In the genomic region with DNA sequence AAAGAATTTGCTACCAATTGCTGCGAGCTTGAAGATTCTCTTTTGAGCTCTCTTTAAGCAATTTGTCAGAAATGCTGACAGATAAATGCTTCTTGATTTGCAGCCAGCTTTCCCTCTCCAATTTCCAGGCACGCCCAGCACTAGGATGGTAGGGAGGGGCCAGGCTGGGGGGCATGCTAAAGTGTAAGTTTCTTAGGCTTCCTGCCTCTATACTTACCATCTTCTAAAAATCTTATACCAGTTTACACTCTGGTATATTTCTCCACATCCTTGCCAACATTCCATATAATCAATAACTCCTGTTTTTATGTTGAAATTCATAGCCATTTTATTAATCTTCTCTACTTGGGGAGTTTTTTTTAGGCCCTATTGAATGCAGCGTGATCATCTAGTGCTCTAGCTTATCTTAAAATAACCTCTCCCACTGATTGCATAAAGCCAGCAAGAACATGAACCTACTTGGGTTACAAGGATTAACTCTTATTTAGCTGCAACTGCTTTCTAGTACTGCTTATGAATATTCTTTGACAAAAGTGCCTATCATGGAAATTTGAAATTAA, we compare ENCODE assay signal across 2 cellular contexts.
TF ChIP-seq lines count a peak whose summit lies in the region.

No MANE protein-coding gene starts in this region.

TF ChIP-seq in IMR-90, 13 proteins besides CTCF, POLR2A, EP300 and RAD21:
- no peak for TF ChIP-seq MAZ (IDR thresholded peaks at IDR 0.05; ENCODE audit: borderline replicate concordance, low read depth, low read length)
- no peak for TF ChIP-seq FOS (IDR thresholded peaks at IDR 0.05; ENCODE audit: low read depth, low read length)
- TF ChIP-seq BHLHE40 (IDR thresholded peaks at IDR 0.05; ENCODE audit: low read depth, low read length), result no peak
- no peak for TF ChIP-seq CEBPB (IDR thresholded peaks at IDR 0.05; ENCODE audit: low read depth, low read length)
- TF ChIP-seq MXI1 (IDR thresholded peaks at IDR 0.05; ENCODE audit: borderline replicate concordance, low read depth, low read length), result no peak
- TF ChIP-seq, protein P1, sequence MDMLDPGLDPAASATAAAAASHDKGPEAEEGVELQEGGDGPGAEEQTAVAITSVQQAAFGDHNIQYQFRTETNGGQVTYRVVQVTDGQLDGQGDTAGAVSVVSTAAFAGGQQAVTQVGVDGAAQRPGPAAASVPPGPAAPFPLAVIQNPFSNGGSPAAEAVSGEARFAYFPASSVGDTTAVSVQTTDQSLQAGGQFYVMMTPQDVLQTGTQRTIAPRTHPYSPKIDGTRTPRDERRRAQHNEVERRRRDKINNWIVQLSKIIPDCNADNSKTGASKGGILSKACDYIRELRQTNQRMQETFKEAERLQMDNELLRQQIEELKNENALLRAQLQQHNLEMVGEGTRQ (IDR thresholded peaks at IDR 0.05; ENCODE audit: low read depth, low read length), result no peak
- TF ChIP-seq, protein P2, sequence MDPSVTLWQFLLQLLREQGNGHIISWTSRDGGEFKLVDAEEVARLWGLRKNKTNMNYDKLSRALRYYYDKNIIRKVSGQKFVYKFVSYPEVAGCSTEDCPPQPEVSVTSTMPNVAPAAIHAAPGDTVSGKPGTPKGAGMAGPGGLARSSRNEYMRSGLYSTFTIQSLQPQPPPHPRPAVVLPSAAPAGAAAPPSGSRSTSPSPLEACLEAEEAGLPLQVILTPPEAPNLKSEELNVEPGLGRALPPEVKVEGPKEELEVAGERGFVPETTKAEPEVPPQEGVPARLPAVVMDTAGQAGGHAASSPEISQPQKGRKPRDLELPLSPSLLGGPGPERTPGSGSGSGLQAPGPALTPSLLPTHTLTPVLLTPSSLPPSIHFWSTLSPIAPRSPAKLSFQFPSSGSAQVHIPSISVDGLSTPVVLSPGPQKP (IDR thresholded peaks at IDR 0.05; ENCODE audit: borderline replicate concordance, low read depth, low read length), result no peak
- TF ChIP-seq RFX5 (IDR thresholded peaks at IDR 0.05; ENCODE audit: low read depth, low read length), result no peak
- TF ChIP-seq NFE2L2 (IDR thresholded peaks at IDR 0.05; ENCODE audit: low read depth, low read length), result no peak
- TF ChIP-seq CHD1 (IDR thresholded peaks at IDR 0.05; ENCODE audit: low read depth, low read length), result no peak
- TF ChIP-seq SMC3 (IDR thresholded peaks at IDR 0.05; ENCODE audit: low read depth, low read length), result no peak
- no peak for TF ChIP-seq MAFK (IDR thresholded peaks at IDR 0.05; ENCODE audit: low read depth, low read length)
- no peak for TF ChIP-seq RCOR1 (IDR thresholded peaks at IDR 0.05; ENCODE audit: insufficient replicate concordance, low read length)

TF ChIP-seq in SK-N-SH treated with all-trans-retinoic acid at 6 μM for 48 hours, 23 proteins besides CTCF, POLR2A, EP300 and RAD21:
- TF ChIP-seq, protein P3, sequence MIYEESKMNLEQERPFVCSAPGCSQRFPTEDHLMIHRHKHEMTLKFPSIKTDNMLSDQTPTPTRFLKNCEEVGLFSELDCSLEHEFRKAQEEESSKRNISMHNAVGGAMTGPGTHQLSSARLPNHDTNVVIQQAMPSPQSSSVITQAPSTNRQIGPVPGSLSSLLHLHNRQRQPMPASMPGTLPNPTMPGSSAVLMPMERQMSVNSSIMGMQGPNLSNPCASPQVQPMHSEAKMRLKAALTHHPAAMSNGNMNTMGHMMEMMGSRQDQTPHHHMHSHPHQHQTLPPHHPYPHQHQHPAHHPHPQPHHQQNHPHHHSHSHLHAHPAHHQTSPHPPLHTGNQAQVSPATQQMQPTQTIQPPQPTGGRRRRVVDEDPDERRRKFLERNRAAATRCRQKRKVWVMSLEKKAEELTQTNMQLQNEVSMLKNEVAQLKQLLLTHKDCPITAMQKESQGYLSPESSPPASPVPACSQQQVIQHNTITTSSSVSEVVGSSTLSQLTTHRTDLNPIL (CRISPR knock-in tag; IDR thresholded peaks at IDR 0.05; ENCODE audit: low read depth), result no peak
- peak; percentile 26; the same call in 1 of the 2 replicates for TF ChIP-seq ISL1 (CRISPR knock-in tag; IDR thresholded peaks at IDR 0.05)
- TF ChIP-seq, protein P4, sequence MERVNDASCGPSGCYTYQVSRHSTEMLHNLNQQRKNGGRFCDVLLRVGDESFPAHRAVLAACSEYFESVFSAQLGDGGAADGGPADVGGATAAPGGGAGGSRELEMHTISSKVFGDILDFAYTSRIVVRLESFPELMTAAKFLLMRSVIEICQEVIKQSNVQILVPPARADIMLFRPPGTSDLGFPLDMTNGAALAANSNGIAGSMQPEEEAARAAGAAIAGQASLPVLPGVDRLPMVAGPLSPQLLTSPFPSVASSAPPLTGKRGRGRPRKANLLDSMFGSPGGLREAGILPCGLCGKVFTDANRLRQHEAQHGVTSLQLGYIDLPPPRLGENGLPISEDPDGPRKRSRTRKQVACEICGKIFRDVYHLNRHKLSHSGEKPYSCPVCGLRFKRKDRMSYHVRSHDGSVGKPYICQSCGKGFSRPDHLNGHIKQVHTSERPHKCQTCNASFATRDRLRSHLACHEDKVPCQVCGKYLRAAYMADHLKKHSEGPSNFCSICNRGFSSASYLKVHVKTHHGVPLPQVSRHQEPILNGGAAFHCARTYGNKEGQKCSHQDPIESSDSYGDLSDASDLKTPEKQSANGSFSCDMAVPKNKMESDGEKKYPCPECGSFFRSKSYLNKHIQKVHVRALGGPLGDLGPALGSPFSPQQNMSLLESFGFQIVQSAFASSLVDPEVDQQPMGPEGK (CRISPR knock-in tag; IDR thresholded peaks at IDR 0.05; ENCODE audit: borderline replicate concordance), result peak; percentile 61; the same call in 1 of the 2 replicates
